In the genomic region with DNA sequence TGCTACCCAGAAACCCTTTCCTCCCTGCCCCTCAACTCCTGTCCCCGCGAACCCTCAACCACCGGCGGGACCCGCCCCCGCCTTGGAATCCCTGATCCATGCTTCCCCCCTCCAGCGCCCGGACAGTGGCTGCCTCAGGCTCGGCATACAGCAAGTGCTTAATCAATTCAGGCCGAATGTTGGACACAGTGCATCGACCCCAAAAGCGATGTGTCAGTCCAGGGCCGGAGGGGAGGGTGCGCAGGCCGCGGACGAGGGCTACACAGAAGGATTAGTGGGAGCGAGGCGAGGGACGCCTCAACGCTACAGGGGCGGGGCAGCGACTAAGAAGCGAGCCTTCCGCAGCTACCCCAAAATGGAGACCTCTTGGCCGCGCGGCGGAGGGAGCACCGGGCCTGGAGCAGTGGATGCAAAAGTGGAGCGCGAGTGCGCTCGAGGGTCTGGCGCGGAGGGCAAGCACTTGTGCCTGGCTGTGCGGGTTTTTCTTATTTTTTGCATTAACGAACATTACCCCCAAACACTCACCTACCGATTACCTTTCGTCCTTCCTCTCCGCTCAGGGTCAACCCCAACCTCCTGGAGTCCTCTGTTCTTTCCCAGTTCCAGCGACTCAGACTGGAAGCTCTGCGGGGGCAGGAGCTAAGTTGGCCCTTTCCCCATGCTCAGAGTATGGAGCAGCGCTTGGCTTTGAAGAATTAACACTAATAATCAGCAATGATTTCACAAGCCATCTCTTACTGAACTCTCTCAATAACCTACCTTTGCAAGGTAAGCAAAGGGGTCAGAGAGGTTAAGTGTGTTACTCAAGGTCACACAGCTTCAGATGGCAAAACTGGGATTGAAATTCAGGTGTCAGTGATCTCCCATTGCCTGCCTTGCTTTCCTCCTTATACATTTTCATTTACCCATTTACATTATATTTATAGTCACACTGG, we compare ENCODE assay signal across 1 cellular context.
A peak's percentile ranks its signal among the peaks of the same experiment; 100 is the strongest.
TF ChIP-seq lines count a peak whose summit lies in the region.

No MANE protein-coding gene starts in this region.

TF ChIP-seq in HEK293, 187 proteins besides CTCF, POLR2A, EP300 and RAD21 (continued from another document and continues in another):
- TF ChIP-seq, protein P1, sequence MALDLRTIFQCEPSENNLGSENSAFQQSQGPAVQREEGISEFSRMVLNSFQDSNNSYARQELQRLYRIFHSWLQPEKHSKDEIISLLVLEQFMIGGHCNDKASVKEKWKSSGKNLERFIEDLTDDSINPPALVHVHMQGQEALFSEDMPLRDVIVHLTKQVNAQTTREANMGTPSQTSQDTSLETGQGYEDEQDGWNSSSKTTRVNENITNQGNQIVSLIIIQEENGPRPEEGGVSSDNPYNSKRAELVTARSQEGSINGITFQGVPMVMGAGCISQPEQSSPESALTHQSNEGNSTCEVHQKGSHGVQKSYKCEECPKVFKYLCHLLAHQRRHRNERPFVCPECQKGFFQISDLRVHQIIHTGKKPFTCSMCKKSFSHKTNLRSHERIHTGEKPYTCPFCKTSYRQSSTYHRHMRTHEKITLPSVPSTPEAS (tag by site-specific recombination; IDR thresholded peaks at IDR 0.05): no peak
- TF ChIP-seq, protein P2, sequence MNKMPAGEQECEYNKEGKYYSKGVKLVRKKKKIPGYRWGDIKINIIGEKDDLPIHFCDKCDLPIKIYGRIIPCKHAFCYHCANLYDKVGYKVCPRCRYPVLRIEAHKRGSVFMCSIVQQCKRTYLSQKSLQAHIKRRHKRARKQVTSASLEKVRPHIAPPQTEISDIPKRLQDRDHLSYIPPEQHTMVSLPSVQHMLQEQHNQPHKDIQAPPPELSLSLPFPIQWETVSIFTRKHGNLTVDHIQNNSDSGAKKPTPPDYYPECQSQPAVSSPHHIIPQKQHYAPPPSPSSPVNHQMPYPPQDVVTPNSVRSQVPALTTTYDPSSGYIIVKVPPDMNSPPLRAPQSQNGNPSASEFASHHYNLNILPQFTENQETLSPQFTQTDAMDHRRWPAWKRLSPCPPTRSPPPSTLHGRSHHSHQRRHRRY (tag by site-specific recombination; IDR thresholded peaks at IDR 0.05): no peak
- no peak for TF ChIP-seq KLF1 (tag by site-specific recombination; IDR thresholded peaks at IDR 0.05)
- TF ChIP-seq, protein P3, sequence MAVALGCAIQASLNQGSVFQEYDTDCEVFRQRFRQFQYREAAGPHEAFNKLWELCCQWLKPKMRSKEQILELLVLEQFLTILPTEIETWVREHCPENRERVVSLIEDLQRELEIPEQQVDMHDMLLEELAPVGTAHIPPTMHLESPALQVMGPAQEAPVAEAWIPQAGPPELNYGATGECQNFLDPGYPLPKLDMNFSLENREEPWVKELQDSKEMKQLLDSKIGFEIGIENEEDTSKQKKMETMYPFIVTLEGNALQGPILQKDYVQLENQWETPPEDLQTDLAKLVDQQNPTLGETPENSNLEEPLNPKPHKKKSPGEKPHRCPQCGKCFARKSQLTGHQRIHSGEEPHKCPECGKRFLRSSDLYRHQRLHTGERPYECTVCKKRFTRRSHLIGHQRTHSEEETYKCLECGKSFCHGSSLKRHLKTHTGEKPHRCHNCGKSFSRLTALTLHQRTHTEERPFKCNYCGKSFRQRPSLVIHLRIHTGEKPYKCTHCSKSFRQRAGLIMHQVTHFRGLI (tag by site-specific recombination; IDR thresholded peaks at IDR 0.05): no peak
- TF ChIP-seq ZNF23 (tag by site-specific recombination; IDR thresholded peaks at IDR 0.05; ENCODE audit: borderline replicate concordance): no peak
- TF ChIP-seq RBAK (tag by site-specific recombination; IDR thresholded peaks at IDR 0.05): no peak
- TF ChIP-seq IKZF3 (tag by site-specific recombination; IDR thresholded peaks at IDR 0.05): peak; percentile 17; the same call in 1 of the 2 replicates
- TF ChIP-seq KLF16 (tag by site-specific recombination; IDR thresholded peaks at IDR 0.05): peak; percentile 66; the same call in 1 of the 2 replicates
- TF ChIP-seq ZNF654 (tag by site-specific recombination; IDR thresholded peaks at IDR 0.05; ENCODE audit: low read depth): no peak
- TF ChIP-seq YY2 (tag by site-specific recombination; IDR thresholded peaks at IDR 0.05): no peak
- TF ChIP-seq HOXD13 (CRISPR knock-in tag; IDR thresholded peaks at IDR 0.05; ENCODE audit: borderline replicate concordance): no peak
- TF ChIP-seq ZFP37 (tag by site-specific recombination; IDR thresholded peaks at IDR 0.05): no peak
- TF ChIP-seq, protein P4, sequence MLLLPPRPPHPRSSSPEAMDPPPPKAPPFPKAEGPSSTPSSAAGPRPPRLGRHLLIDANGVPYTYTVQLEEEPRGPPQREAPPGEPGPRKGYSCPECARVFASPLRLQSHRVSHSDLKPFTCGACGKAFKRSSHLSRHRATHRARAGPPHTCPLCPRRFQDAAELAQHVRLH (tag by site-specific recombination; IDR thresholded peaks at IDR 0.05): peak; percentile 92
- TF ChIP-seq FEZF1 (tag by site-specific recombination; IDR thresholded peaks at IDR 0.05): no peak
- TF ChIP-seq ZNF549 (tag by site-specific recombination; IDR thresholded peaks at IDR 0.05): no peak
- TF ChIP-seq ZNF404 (tag by site-specific recombination; IDR thresholded peaks at IDR 0.05): no peak
- TF ChIP-seq ZNF791 (tag by site-specific recombination; IDR thresholded peaks at IDR 0.05): no peak
- TF ChIP-seq, protein P5, sequence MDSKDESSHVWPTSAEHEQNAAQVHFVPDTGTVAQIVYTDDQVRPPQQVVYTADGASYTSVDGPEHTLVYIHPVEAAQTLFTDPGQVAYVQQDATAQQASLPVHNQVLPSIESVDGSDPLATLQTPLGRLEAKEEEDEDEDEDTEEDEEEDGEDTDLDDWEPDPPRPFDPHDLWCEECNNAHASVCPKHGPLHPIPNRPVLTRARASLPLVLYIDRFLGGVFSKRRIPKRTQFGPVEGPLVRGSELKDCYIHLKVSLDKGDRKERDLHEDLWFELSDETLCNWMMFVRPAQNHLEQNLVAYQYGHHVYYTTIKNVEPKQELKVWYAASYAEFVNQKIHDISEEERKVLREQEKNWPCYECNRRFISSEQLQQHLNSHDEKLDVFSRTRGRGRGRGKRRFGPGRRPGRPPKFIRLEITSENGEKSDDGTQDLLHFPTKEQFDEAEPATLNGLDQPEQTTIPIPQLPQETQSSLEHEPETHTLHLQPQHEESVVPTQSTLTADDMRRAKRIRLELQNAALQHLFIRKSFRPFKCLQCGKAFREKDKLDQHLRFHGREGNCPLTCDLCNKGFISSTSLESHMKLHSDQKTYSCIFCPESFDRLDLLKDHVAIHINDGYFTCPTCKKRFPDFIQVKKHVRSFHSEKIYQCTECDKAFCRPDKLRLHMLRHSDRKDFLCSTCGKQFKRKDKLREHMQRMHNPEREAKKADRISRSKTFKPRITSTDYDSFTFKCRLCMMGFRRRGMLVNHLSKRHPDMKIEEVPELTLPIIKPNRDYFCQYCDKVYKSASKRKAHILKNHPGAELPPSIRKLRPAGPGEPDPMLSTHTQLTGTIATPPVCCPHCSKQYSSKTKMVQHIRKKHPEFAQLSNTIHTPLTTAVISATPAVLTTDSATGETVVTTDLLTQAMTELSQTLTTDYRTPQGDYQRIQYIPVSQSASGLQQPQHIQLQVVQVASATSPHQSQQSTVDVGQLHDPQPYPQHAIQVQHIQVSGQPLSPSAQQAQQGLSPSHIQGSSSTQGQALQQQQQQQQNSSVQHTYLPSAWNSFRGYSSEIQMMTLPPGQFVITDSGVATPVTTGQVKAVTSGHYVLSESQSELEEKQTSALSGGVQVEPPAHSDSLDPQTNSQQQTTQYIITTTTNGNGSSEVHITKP (tag by site-specific recombination; IDR thresholded peaks at IDR 0.05): peak; percentile 85
- TF ChIP-seq ZNF350 (tag by site-specific recombination; IDR thresholded peaks at IDR 0.05): no peak
- no peak for TF ChIP-seq BCL11A (tag by site-specific recombination; IDR thresholded peaks at IDR 0.05; ENCODE audit: low read depth)
- TF ChIP-seq ZNF366 (tag by site-specific recombination; conservative IDR thresholded peaks at IDR 0.05): no peak
- TF ChIP-seq TRIM28 (IDR thresholded peaks at IDR 0.05; ENCODE audit: borderline replicate concordance, low read length): no peak
- TF ChIP-seq ZNF169 (tag by site-specific recombination; IDR thresholded peaks at IDR 0.05): no peak
- no peak for TF ChIP-seq ZIC2 (tag by site-specific recombination; IDR thresholded peaks at IDR 0.05)
- TF ChIP-seq, protein P6, sequence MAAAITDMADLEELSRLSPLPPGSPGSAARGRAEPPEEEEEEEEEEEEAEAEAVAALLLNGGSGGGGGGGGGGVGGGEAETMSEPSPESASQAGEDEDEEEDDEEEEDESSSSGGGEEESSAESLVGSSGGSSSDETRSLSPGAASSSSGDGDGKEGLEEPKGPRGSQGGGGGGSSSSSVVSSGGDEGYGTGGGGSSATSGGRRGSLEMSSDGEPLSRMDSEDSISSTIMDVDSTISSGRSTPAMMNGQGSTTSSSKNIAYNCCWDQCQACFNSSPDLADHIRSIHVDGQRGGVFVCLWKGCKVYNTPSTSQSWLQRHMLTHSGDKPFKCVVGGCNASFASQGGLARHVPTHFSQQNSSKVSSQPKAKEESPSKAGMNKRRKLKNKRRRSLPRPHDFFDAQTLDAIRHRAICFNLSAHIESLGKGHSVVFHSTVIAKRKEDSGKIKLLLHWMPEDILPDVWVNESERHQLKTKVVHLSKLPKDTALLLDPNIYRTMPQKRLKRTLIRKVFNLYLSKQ (tag by site-specific recombination; IDR thresholded peaks at IDR 0.05; ENCODE audit: borderline replicate concordance): no peak
- no peak for TF ChIP-seq SETDB1 (IDR thresholded peaks at IDR 0.05; ENCODE audit: insufficient read length, low read length)
- TF ChIP-seq, protein P7, sequence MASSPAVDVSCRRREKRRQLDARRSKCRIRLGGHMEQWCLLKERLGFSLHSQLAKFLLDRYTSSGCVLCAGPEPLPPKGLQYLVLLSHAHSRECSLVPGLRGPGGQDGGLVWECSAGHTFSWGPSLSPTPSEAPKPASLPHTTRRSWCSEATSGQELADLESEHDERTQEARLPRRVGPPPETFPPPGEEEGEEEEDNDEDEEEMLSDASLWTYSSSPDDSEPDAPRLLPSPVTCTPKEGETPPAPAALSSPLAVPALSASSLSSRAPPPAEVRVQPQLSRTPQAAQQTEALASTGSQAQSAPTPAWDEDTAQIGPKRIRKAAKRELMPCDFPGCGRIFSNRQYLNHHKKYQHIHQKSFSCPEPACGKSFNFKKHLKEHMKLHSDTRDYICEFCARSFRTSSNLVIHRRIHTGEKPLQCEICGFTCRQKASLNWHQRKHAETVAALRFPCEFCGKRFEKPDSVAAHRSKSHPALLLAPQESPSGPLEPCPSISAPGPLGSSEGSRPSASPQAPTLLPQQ (tag by site-specific recombination; IDR thresholded peaks at IDR 0.05): no peak
- TF ChIP-seq KLF7 (tag by site-specific recombination; IDR thresholded peaks at IDR 0.05; ENCODE audit: borderline replicate concordance): no peak; the same call in 1 of the 2 replicates
- TF ChIP-seq, protein P8, sequence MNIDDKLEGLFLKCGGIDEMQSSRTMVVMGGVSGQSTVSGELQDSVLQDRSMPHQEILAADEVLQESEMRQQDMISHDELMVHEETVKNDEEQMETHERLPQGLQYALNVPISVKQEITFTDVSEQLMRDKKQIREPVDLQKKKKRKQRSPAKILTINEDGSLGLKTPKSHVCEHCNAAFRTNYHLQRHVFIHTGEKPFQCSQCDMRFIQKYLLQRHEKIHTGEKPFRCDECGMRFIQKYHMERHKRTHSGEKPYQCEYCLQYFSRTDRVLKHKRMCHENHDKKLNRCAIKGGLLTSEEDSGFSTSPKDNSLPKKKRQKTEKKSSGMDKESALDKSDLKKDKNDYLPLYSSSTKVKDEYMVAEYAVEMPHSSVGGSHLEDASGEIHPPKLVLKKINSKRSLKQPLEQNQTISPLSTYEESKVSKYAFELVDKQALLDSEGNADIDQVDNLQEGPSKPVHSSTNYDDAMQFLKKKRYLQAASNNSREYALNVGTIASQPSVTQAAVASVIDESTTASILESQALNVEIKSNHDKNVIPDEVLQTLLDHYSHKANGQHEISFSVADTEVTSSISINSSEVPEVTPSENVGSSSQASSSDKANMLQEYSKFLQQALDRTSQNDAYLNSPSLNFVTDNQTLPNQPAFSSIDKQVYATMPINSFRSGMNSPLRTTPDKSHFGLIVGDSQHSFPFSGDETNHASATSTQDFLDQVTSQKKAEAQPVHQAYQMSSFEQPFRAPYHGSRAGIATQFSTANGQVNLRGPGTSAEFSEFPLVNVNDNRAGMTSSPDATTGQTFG (tag by site-specific recombination; IDR thresholded peaks at IDR 0.05; ENCODE audit: borderline replicate concordance): no peak
- TF ChIP-seq SP2 (tag by site-specific recombination; IDR thresholded peaks at IDR 0.05): peak; percentile 45; the same call in 1 of the 2 replicates
- no peak for TF ChIP-seq ZNF560 (tag by site-specific recombination; IDR thresholded peaks at IDR 0.05; ENCODE audit: borderline replicate concordance)
- TF ChIP-seq, protein P9, sequence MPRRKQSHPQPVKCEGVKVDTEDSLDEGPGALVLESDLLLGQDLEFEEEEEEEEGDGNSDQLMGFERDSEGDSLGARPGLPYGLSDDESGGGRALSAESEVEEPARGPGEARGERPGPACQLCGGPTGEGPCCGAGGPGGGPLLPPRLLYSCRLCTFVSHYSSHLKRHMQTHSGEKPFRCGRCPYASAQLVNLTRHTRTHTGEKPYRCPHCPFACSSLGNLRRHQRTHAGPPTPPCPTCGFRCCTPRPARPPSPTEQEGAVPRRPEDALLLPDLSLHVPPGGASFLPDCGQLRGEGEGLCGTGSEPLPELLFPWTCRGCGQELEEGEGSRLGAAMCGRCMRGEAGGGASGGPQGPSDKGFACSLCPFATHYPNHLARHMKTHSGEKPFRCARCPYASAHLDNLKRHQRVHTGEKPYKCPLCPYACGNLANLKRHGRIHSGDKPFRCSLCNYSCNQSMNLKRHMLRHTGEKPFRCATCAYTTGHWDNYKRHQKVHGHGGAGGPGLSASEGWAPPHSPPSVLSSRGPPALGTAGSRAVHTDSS (tag by site-specific recombination; IDR thresholded peaks at IDR 0.05): no peak
- TF ChIP-seq, protein P10, sequence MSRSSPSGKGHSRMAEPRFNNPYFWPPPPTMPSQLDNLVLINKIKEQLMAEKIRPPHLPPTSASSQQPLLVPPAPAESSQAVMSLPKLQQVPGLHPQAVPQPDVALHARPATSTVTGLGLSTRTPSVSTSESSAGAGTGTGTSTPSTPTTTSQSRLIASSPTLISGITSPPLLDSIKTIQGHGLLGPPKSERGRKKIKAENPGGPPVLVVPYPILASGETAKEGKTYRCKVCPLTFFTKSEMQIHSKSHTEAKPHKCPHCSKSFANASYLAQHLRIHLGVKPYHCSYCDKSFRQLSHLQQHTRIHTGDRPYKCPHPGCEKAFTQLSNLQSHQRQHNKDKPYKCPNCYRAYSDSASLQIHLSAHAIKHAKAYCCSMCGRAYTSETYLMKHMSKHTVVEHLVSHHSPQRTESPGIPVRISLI (tag by site-specific recombination; IDR thresholded peaks at IDR 0.05): no peak
